1 cellular context compared by ENCODE assay signal in genomic region chr9:134742822-134743221, GRCh38.
TF ChIP-seq lines count a peak whose summit lies in the region.

No MANE protein-coding gene starts in this region.

TF ChIP-seq in WTC11, 78 proteins besides CTCF, POLR2A, EP300 and RAD21 (continued from another document):
- TF ChIP-seq ESRRA (CRISPR knock-in tag; IDR thresholded peaks at IDR 0.05; ENCODE audit: borderline replicate concordance) (no peak), CBFB (CRISPR knock-in tag; IDR thresholded peaks at IDR 0.05; ENCODE audit: low read depth) (no peak), NFE2L1 (CRISPR knock-in tag; IDR thresholded peaks at IDR 0.05) (no peak), ATF2 (CRISPR knock-in tag; IDR thresholded peaks at IDR 0.05; ENCODE audit: borderline replicate concordance, low read depth) (no peak)
TF ChIP-seq in WTC11: peak in this region for 0.
